8 cellular contexts compared by ENCODE assay signal in the genomic region with DNA sequence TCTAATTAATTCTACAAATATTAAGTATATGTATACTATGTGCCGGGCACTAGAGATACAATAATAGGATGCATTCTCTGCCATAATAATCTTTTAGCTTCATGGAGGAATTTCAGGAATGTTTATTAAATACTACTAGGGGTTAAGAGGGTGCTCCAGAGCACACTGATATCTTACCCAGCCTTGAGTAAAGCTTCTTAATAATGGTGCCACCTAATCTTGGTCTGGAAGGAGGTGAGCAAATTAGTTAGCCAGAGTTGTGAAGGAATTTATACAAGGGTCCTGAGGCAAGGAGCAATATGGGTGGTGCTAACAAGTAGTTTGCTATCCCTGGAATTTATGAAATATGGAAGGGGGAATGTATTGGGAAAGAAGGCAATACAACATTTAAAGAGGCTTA.
"Had no signal": no experiment of that assay in that cellular context is flagged by ENCODE, and none has a peak within 500 bp of the region (broad histone marks: within the 10 kb centered on the region; RNA-seq: fewer than 3 reads in every experiment).

No MANE protein-coding gene starts in this region.

- H3K27ac ChIP-seq: GM23248 had no signal

- H3K9me3 ChIP-seq: HAP-1 had no signal

- DNase-seq: GM23248, GOT3, H7, HFFc6, IMR-90 had no signal

- H3K9me3 Mint-ChIP-seq: HFFc6 had no signal

- H3K4me3 ChIP-seq: GM23248, HAP-1, K562 had no signal

- H3K27ac Mint-ChIP-seq: HFFc6 had no signal

- ATAC-seq: HCT116, K562 had no signal

- H3K36me3 ChIP-seq: HAP-1 had no signal

- H3K4me3 Mint-ChIP-seq: HFFc6 had no signal
